Comparison of ENCODE assay signal across 16 cellular contexts in genomic region chr1:47699492-47700220, GRCh38.
"Had no signal": no experiment of that assay in that cellular context is flagged by ENCODE, and none has a peak within 500 bp of the region (broad histone marks: within the 10 kb centered on the region; RNA-seq: fewer than 3 reads in every experiment).

No MANE protein-coding gene starts in this region.

- DNase-seq: activated CD4-positive, alpha-beta T cell treated with anti-CD3 and anti-CD28 coated beads for 36 hours; activated CD8-positive, alpha-beta T cell treated with anti-CD3 and anti-CD28 coated beads for 36 hours; activated effector memory CD4-positive, alpha-beta T cell treated with Interleukin-2 at 50 U/mL for 16 hours; activated naive CD4-positive, alpha-beta T cell treated with anti-CD3 and anti-CD28 coated beads, Interleukin-2, amount 50 U/mL, for 16 hours; activated T-cell treated with anti-CD3 and anti-CD28 coated beads, Interleukin-2, amount 50 U/mL, for 4 hours; amygdala; islet precursor cell; mammary epithelial cell; naive B cell; pancreas; stimulated activated CD4-positive, alpha-beta T cell treated with anti-CD3 and anti-CD28 coated beads, Interleukin-15, amount 100 ng/mL, for 24 hours; stimulated activated CD4-positive, alpha-beta T cell treated with anti-CD3 and anti-CD28 coated beads, Interleukin-4, amount 100 ng/mL, for 24 hours; stimulated activated naive CD4-positive, alpha-beta T cell; T-helper 17 cell; tibial artery had no signal

- H3K4me1 ChIP-seq: pancreas had no signal

- H3K4me3 ChIP-seq: pancreas, tibial artery had no signal

- H3K36me3 ChIP-seq: pancreas, tibial artery had no signal

- H3K27ac ChIP-seq: epithelial cell of prostate, pancreas, tibial artery had no signal

- H3K9me3 ChIP-seq: pancreas, tibial artery had no signal

- H3K27me3 ChIP-seq: pancreas, tibial artery had no signal
